ENCODE assay signal across 1 cellular context in genomic region chr2:10884530-10885478, GRCh38.
TF ChIP-seq lines count a peak whose summit lies in the region.

No MANE protein-coding gene starts in this region.

TF ChIP-seq in GM23338, 12 proteins besides CTCF, POLR2A, EP300 and RAD21 (continued from another document):
- TF ChIP-seq, protein P1, sequence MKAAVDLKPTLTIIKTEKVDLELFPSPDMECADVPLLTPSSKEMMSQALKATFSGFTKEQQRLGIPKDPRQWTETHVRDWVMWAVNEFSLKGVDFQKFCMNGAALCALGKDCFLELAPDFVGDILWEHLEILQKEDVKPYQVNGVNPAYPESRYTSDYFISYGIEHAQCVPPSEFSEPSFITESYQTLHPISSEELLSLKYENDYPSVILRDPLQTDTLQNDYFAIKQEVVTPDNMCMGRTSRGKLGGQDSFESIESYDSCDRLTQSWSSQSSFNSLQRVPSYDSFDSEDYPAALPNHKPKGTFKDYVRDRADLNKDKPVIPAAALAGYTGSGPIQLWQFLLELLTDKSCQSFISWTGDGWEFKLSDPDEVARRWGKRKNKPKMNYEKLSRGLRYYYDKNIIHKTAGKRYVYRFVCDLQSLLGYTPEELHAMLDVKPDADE (IDR thresholded peaks at IDR 0.05), result no peak
- TF ChIP-seq EZH2 (IDR thresholded peaks at IDR 0.05; ENCODE audit: low read depth, unreplicated experiment) (no peak), JUNB (IDR thresholded peaks at IDR 0.05; ENCODE audit: unreplicated experiment) (no peak), CREB1 (CRISPR knock-in tag; IDR thresholded peaks at IDR 0.05; ENCODE audit: low read depth) (no peak), REST (IDR thresholded peaks at IDR 0.05; ENCODE audit: unreplicated experiment) (no peak), NANOG (IDR thresholded peaks at IDR 0.05; ENCODE audit: borderline replicate concordance) (no peak), POLR2AphosphoS5 (IDR thresholded peaks at IDR 0.05; ENCODE audit: low read depth) (no peak)
- TF ChIP-seq, protein P2, sequence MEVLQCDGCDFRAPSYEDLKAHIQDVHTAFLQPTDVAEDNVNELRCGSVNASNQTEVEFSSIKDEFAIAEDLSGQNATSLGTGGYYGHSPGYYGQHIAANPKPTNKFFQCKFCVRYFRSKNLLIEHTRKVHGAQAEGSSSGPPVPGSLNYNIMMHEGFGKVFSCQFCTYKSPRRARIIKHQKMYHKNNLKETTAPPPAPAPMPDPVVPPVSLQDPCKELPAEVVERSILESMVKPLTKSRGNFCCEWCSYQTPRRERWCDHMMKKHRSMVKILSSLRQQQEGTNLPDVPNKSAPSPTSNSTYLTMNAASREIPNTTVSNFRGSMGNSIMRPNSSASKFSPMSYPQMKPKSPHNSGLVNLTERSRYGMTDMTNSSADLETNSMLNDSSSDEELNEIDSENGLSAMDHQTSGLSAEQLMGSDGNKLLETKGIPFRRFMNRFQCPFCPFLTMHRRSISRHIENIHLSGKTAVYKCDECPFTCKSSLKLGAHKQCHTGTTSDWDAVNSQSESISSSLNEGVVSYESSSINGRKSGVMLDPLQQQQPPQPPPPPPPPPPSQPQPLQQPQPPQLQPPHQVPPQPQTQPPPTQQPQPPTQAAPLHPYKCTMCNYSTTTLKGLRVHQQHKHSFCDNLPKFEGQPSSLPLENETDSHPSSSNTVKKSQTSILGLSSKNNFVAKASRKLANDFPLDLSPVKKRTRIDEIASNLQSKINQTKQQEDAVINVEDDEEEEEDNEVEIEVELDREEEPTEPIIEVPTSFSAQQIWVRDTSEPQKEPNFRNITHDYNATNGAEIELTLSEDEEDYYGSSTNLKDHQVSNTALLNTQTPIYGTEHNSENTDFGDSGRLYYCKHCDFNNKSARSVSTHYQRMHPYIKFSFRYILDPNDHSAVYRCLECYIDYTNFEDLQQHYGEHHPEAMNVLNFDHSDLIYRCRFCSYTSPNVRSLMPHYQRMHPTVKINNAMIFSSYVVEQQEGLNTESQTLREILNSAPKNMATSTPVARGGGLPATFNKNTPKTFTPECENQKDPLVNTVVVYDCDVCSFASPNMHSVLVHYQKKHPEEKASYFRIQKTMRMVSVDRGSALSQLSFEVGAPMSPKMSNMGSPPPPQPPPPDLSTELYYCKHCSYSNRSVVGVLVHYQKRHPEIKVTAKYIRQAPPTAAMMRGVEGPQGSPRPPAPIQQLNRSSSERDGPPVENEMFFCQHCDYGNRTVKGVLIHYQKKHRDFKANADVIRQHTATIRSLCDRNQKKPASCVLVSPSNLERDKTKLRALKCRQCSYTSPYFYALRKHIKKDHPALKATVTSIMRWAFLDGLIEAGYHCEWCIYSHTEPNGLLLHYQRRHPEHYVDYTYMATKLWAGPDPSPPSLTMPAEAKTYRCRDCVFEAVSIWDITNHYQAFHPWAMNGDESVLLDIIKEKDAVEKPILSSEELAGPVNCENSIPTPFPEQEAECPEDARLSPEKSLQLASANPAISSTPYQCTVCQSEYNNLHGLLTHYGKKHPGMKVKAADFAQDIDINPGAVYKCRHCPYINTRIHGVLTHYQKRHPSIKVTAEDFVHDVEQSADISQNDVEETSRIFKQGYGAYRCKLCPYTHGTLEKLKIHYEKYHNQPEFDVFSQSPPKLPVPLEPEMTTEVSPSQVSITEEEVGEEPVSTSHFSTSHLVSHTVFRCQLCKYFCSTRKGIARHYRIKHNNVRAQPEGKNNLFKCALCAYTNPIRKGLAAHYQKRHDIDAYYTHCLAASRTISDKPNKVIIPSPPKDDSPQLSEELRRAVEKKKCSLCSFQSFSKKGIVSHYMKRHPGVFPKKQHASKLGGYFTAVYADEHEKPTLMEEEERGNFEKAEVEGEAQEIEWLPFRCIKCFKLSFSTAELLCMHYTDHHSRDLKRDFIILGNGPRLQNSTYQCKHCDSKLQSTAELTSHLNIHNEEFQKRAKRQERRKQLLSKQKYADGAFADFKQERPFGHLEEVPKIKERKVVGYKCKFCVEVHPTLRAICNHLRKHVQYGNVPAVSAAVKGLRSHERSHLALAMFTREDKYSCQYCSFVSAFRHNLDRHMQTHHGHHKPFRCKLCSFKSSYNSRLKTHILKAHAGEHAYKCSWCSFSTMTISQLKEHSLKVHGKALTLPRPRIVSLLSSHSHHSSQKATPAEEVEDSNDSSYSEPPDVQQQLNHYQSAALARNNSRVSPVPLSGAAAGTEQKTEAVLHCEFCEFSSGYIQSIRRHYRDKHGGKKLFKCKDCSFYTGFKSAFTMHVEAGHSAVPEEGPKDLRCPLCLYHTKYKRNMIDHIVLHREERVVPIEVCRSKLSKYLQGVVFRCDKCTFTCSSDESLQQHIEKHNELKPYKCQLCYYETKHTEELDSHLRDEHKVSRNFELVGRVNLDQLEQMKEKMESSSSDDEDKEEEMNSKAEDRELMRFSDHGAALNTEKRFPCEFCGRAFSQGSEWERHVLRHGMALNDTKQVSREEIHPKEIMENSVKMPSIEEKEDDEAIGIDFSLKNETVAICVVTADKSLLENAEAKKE (CRISPR knock-in tag; IDR thresholded peaks at IDR 0.05), result no peak
TF ChIP-seq in GM23338: peak in this region for 0.
